In genomic region chr10:72692057-72692891, GRCh38 we compare ENCODE assay signal across 8 cellular contexts. TPM values are rescaled to one million over a fixed set of nuclear protein-coding genes. Genes with fewer than 3 reads are reported as not detected.
A peak's percentile ranks its signal among the peaks of the same experiment; 100 is the strongest.
DNase-seq lines count a peak whose midpoint lies in the region; ATAC-seq and TF ChIP-seq lines count a peak whose summit lies in the region.

MCU (plus strand) TSS chr10:72692143; CDS start chr10:72692152, 9 bp downstream.

- TF ChIP-seq CTCF in OCI-LY7 (conservative IDR thresholded peaks at IDR 0.05; ENCODE audit: low read length): no peak

- peak within 1 kb of the TSS; percentile 37 for H3K27ac ChIP-seq in OCI-LY7 (ENCODE audit: low read depth, low read length, poor library complexity, severe bottlenecking)

- no peaks in the 10 kb centered on the region for H3K27me3 Mint-ChIP-seq in activated T-cell treated with anti-CD3 and anti-CD28 coated beads, Interleukin-2, amount 50 U/mL, for 72 hours (ENCODE audit: low read depth)
- H3K27me3 Mint-ChIP-seq in naive B cell: peaks cover 0 to 4% (median 0%) of the 10 kb centered on the region in 3 donors

- intact Hi-C loops in OCI-LY7 (cut with micrococcal nuclease; ENCODE audit: unreplicated experiment): loop anchor here (1.0 to 10.0 kb wide), 3 partner anchors 66 to 327 kb away; partner anchors contain the start of gene MICU1

- no peaks in the 10 kb centered on the region for H3K36me3 Mint-ChIP-seq in activated T-cell treated with anti-CD3 and anti-CD28 coated beads, Interleukin-2, amount 50 U/mL, for 72 hours (ENCODE audit: insufficient read depth in 2 of 2)
- H3K36me3 Mint-ChIP-seq in naive B cell: no peaks in the 10 kb centered on the region

- H3K9me3 Mint-ChIP-seq in activated T-cell treated with anti-CD3 and anti-CD28 coated beads, Interleukin-2, amount 50 U/mL, for 72 hours: no peaks in the 10 kb centered on the region
- H3K9me3 Mint-ChIP-seq in naive B cell: no peaks in the 10 kb centered on the region

- peak; percentile 82 for ATAC-seq in GM19328 (IDR thresholded peaks at IDR 0.05; ENCODE audit: unreplicated experiment)
- peak; percentile 93 for ATAC-seq in HG03457 (IDR thresholded peaks at IDR 0.05; ENCODE audit: unreplicated experiment)
- peak; percentile 98 for ATAC-seq in activated T-cell treated with anti-CD3 and anti-CD28 coated beads, Interleukin-2, amount 50 U/mL, for 72 hours (replicated peaks in 1 of 2)
- peak; percentile 92 to 93 for ATAC-seq in naive B cell (ENCODE audit: low read depth in 2 of 2)

- BruUV-seq in OCI-LY7 (replicated peaks; lab: Mats Ljungman, UMichigan): no TSS peak

- CTCF ChIA-PET in OCI-LY7 (lab: Charles Lee; ENCODE audit: unreplicated experiment): no interaction called here

- H3K4me2 ChIP-seq in OCI-LY7 (ENCODE audit: low read length): peak within 1 kb of the TSS; percentile 80

- H3K9me2 ChIP-seq in OCI-LY7 (ENCODE audit: insufficient read depth, low read length): no peaks in the 10 kb centered on the region

- H2AFZ ChIP-seq in OCI-LY7 (ENCODE audit: low read length): peak within 1 kb of the TSS; percentile 91

- peak within 1 kb of the TSS; percentile 0 for H3K27ac Mint-ChIP-seq in activated T-cell treated with anti-CD3 and anti-CD28 coated beads, Interleukin-2, amount 50 U/mL, for 72 hours
- peak within 1 kb of the TSS; percentile 59 to 93 (median 88) for H3K27ac Mint-ChIP-seq in naive B cell

- 0 out of 2 replicates have a peak, but pooled peaks cover 4% of the 10 kb centered on the region for H4K20me1 ChIP-seq in OCI-LY7 (ENCODE audit: insufficient read depth, low read length)

- H3K4me1 Mint-ChIP-seq in activated T-cell treated with anti-CD3 and anti-CD28 coated beads, Interleukin-2, amount 50 U/mL, for 72 hours (ENCODE audit: low read depth): peaks cover 37% of the 10 kb centered on the region
- H3K4me1 Mint-ChIP-seq in naive B cell: peaks cover 30 to 36% (median 35%) of the 10 kb centered on the region in 3 donors

- DNase-seq in C1 segment of cervical spinal cord (lab: John Stamatoyannopoulos, UW): peak; percentile 45 to 93 (median 87)
- DNase-seq in OCI-LY7 (ENCODE audit: low spot score): peak; percentile 95
- peak; percentile 93 for DNase-seq in activated T-cell treated with anti-CD3 and anti-CD28 coated beads, Interleukin-2, amount 50 U/mL, for 72 hours
- DNase-seq in fibroblast of gingiva (ENCODE audit: low read depth): peak; percentile 91
- peak; percentile 90 for DNase-seq in naive B cell
- peak; percentile 28 to 83 for DNase-seq in stimulated activated CD8-positive, alpha-beta memory T cell treated with anti-CD3 and anti-CD28 coated beads, Interleukin-7, amount 100 ng/mL, for 48 hours (ENCODE audit: extremely low read depth in 1 of 2, low read depth in 1 of 2)

- peak within 1 kb of the TSS; percentile 97 for H3K4me3 ChIP-seq in OCI-LY7 (ENCODE audit: low read depth, low read length, poor library complexity, severe bottlenecking)

- peaks cover 16% of the 10 kb centered on the region; the same call in 1 of the 2 replicates for H3K79me2 ChIP-seq in OCI-LY7 (ENCODE audit: insufficient read depth, low read depth, low read length)

- H3K4me1 ChIP-seq in OCI-LY7 (ENCODE audit: insufficient read depth, low read length, poor library complexity, severe bottlenecking): peaks cover 31% of the 10 kb centered on the region

- POLR2A ChIA-PET in OCI-LY7 (lab: Charles Lee): interaction anchor here (0.6 to 1.7 kb wide), 7 partner anchors 12 to 926 kb away, joined by 3 to 6 read pairs (median 3); partner anchors contain the start of genes CFAP70 and MICU1

- H3K36me3 ChIP-seq in OCI-LY7 (ENCODE audit: insufficient read depth, low read length): no peaks in the 10 kb centered on the region

- peak within 1 kb of the TSS; percentile 89 to 90 for H3K4me3 Mint-ChIP-seq in activated T-cell treated with anti-CD3 and anti-CD28 coated beads, Interleukin-2, amount 50 U/mL, for 72 hours
- peak within 1 kb of the TSS; percentile 86 to 97 (median 92) for H3K4me3 Mint-ChIP-seq in naive B cell

- H3K9me3 ChIP-seq in OCI-LY7 (ENCODE audit: low read length): no peaks in the 10 kb centered on the region

RNA-seq across cellular contexts. Expression of gene MCU, which starts in this region (rescaled TPM):
- total RNA-seq in OCI-LY7 (2014; rRNA removed; shearing (Covaris generic)): 7.7 and 9.9 TPM in 2 replicates
- 9.4 and 17.6 TPM in 2 replicates for total RNA-seq in OCI-LY7 (2022)
- total RNA-seq in activated T-cell treated with anti-CD3 and anti-CD28 coated beads, Interleukin-2, amount 50 U/mL, for 72 hours: 10 to 100 TPM; 16.3 to 18.9 TPM
- polyA plus RNA-seq in naive B cell (ENCODE audit: low read depth in 6 of 6): 10 to 100 TPM in 3 of 6 donors, 1 to 10 TPM in 3; 6.0 to 14.9 (median 10.2) TPM

Comparison
In these comparisons a context has a peak if more than half of its experiments do, and no peak if none do; other contexts are left out.
1. Peak in every context shown above with its lines: DNase-seq, ATAC-seq, H3K4me3 ChIP-seq and H3K27ac ChIP-seq.